8 cellular contexts compared by ENCODE assay signal in genomic region chr7:27784399-27785053, GRCh38. TPM values are rescaled to one million over a fixed set of nuclear protein-coding genes. Genes with fewer than 3 reads are reported as not detected.
A peak's percentile ranks its signal among the peaks of the same experiment; 100 is the strongest.
DNase-seq lines count a peak whose midpoint lies in the region; ATAC-seq and TF ChIP-seq lines count a peak whose summit lies in the region.

No MANE protein-coding gene starts in this region.

- DNase-seq in NT2/D1 (ENCODE audit: low read depth, low spot score) (peak; percentile 16), astrocyte of the spinal cord (ENCODE audit: low read depth, low spot score) (peak; percentile 69), left lobe of liver (ENCODE audit: low spot score) (no peak), vagina (ENCODE audit: extremely low spot score in 2 of 2) (no peak)
- DNase-seq in activated CD8-positive, alpha-beta memory T cell treated with anti-CD3 and anti-CD28 coated beads, Interleukin-2, amount 50 U/mL, for 4 hours = no peak

- no peak overlapping the region for H3K9ac ChIP-seq in NT2/D1 (ENCODE audit: insufficient read length, low read depth)

- in situ Hi-C loops in astrocyte of the spinal cord (cut with HindIII; ENCODE audit: low sequenced_read_pairs) = no loop called here

- H3K27me3 ChIP-seq in NT2/D1 (ENCODE audit: insufficient read depth, insufficient read length) = no peaks in the 10 kb centered on the region
- H3K27me3 ChIP-seq in vagina = no peaks in the 10 kb centered on the region

- H3K9me3 ChIP-seq in NT2/D1 (ENCODE audit: insufficient read depth, low read length) (no peaks in the 10 kb centered on the region), vagina (no peaks in the 10 kb centered on the region)

- TF ChIP-seq POLR2A in vagina (IDR thresholded peaks at IDR 0.05) = no peak

- H3K36me3 ChIP-seq in NT2/D1 (ENCODE audit: insufficient read depth, insufficient read length, low read length) (peaks cover 20% of the 10 kb centered on the region), vagina (peaks cover 0 to 20% of the 10 kb centered on the region in 2 donors)

- intact Hi-C loops in vagina (cut with DNase I) = no loop called here

- H3K4me1 ChIP-seq in NT2/D1 (ENCODE audit: insufficient read depth, insufficient read length) (no peaks in the 10 kb centered on the region), vagina (no peaks in the 10 kb centered on the region)

- H3K27ac ChIP-seq in C4-2B (peak overlapping the region; percentile 42; the same call in 1 of the 2 replicates), vagina (no peak overlapping the region)

- H3K4me3 ChIP-seq in GM12875 (ENCODE audit: low read depth, low read length) (no peak overlapping the region), NT2/D1 (ENCODE audit: insufficient read length, low read depth) (no peak overlapping the region), astrocyte of the spinal cord (ENCODE audit: low read depth, low read length) (no peak overlapping the region), vagina (no peak overlapping the region)

- peak; percentile 63 for TF ChIP-seq CTCF in C4-2B (conservative IDR thresholded peaks at IDR 0.05)
- TF ChIP-seq CTCF in GM12875 (IDR thresholded peaks at IDR 0.05; ENCODE audit: borderline replicate concordance, insufficient read depth, low read depth, low read length) = peak; percentile 29; the same call in 1 of the 2 replicates
- TF ChIP-seq CTCF in astrocyte of the spinal cord (IDR thresholded peaks at IDR 0.05; ENCODE audit: low read depth, low read length) = peak; percentile 62
- peak in 2 of 3 experiments; percentile 23 to 25 for TF ChIP-seq CTCF in vagina (IDR thresholded peaks at IDR 0.05)

- ATAC-seq in left lobe of liver (peak; percentile 43), HG02870 (IDR thresholded peaks at IDR 0.05; ENCODE audit: unreplicated experiment) (no peak)

RNA-seq across cellular contexts. Expression of gene TAX1BP1, which starts 44.6 kb away (rescaled TPM):
- 32.4 TPM for total RNA-seq in left lobe of liver
- total RNA-seq in vagina = 83.2 TPM

Comparison
In these comparisons a context has a peak if more than half of its experiments do, and no peak if none do; other contexts are left out.
1. DNase-seq: peak in NT2/D1 (single experiment) and astrocyte of the spinal cord (single experiment); none in left lobe of liver (single experiment), vagina (0 of 2) and activated CD8-positive, alpha-beta memory T cell treated with anti-CD3 and anti-CD28 coated beads, Interleukin-2, amount 50 U/mL, for 4 hours (single experiment).
2. Peak in every context shown above with its lines, with median percentiles within 50 percentile points of each other: CTCF ChIP-seq.